13 cellular contexts compared by ENCODE assay signal in genomic region chr9:128025756-128026155, GRCh38. TPM values are rescaled to one million over a fixed set of nuclear protein-coding genes. Genes with fewer than 3 reads are reported as not detected.
A peak's percentile ranks its signal among the peaks of the same experiment; 100 is the strongest.
DNase-seq lines count a peak whose midpoint lies in the region; ATAC-seq and TF ChIP-seq lines count a peak whose summit lies in the region.
"Had no signal": no experiment of that assay in that cellular context is flagged by ENCODE, and none has a peak within 500 bp of the region (broad histone marks: within the 10 kb centered on the region; RNA-seq: fewer than 3 reads in every experiment).

No MANE protein-coding gene starts in this region.

- H3K27me3 ChIP-seq in endodermal cell (ENCODE audit: control insufficient read depth, insufficient read depth, low read length, poor library complexity, severe bottlenecking), result no peaks in the 10 kb centered on the region
- H3K27me3 ChIP-seq: esophagus squamous epithelium had no signal

- no peaks in the 10 kb centered on the region for H3K9me3 ChIP-seq in T-helper 17 cell (ENCODE audit: control insufficient read depth, low read length, poor library complexity, severe bottlenecking)
- H3K9me3 ChIP-seq in endodermal cell (ENCODE audit: control insufficient read depth, low read length), result no peaks in the 10 kb centered on the region
- H3K9me3 ChIP-seq: esophagus squamous epithelium had no signal

- H3K4me1 Mint-ChIP-seq in T-helper 17 cell, result peaks cover 62% of the 10 kb centered on the region
- peaks cover 96% of the 10 kb centered on the region for H3K4me1 Mint-ChIP-seq in stimulated activated naive CD8-positive, alpha-beta T cell treated with anti-CD3 and anti-CD28 coated beads, Interleukin-15, amount 100 ng/mL, for 72 hours
- H3K4me1 Mint-ChIP-seq in endodermal cell, result no peaks in the 10 kb centered on the region
- peaks cover 12% of the 10 kb centered on the region for H3K4me1 Mint-ChIP-seq in mesothelial cell of epicardium

- H3K4me3 ChIP-seq in endodermal cell (ENCODE audit: low read length), result no peak overlapping the region
- H3K4me3 ChIP-seq: esophagus squamous epithelium had no signal

- H3K27ac ChIP-seq in endodermal cell (ENCODE audit: low read depth, low read length), result no peak overlapping the region

- no peaks in the 10 kb centered on the region for H3K9me3 Mint-ChIP-seq in stimulated activated naive CD8-positive, alpha-beta T cell treated with anti-CD3 and anti-CD28 coated beads, Interleukin-15, amount 100 ng/mL, for 72 hours
- H3K9me3 Mint-ChIP-seq in endodermal cell (no peaks in the 10 kb centered on the region), mesothelial cell of epicardium (no peaks in the 10 kb centered on the region)

- TF ChIP-seq CTCF in endodermal cell (conservative IDR thresholded peaks at IDR 0.05) (no peak), mesothelial cell of epicardium (IDR thresholded peaks at IDR 0.05; ENCODE audit: unreplicated experiment) (no peak)

- WGBS in endodermal cell (ENCODE audit: insufficient coverage in 1 of 2, insufficient read length in 1 of 2), 2 experiments, result 83 to 100% methylated on average over 1 to 5 of the region's 5 CpGs

- H3K27me3 Mint-ChIP-seq in T-helper 17 cell (no peaks in the 10 kb centered on the region), endodermal cell (ENCODE audit: insufficient read depth) (no peaks in the 10 kb centered on the region), mesothelial cell of epicardium (ENCODE audit: low read depth) (no peaks in the 10 kb centered on the region)
- H3K27me3 Mint-ChIP-seq in stimulated activated naive CD8-positive, alpha-beta T cell treated with anti-CD3 and anti-CD28 coated beads, Interleukin-15, amount 100 ng/mL, for 72 hours, result no peaks in the 10 kb centered on the region

- H3K4me1 ChIP-seq in endodermal cell (ENCODE audit: control insufficient read depth, insufficient read depth, low read length), result no peaks in the 10 kb centered on the region

- peak overlapping the region; percentile 99 for H3K27ac Mint-ChIP-seq in T-helper 17 cell
- H3K27ac Mint-ChIP-seq in stimulated activated naive CD8-positive, alpha-beta T cell treated with anti-CD3 and anti-CD28 coated beads, Interleukin-15, amount 100 ng/mL, for 72 hours, result peak overlapping the region; percentile 98 to 99
- H3K27ac Mint-ChIP-seq in endodermal cell, result no peak overlapping the region
- no peak overlapping the region for H3K27ac Mint-ChIP-seq in mesothelial cell of epicardium

- H3K36me3 Mint-ChIP-seq in T-helper 17 cell (ENCODE audit: low read depth) (peaks cover under 1% of the 10 kb centered on the region), endodermal cell (ENCODE audit: low read depth) (no peaks in the 10 kb centered on the region), mesothelial cell of epicardium (no peaks in the 10 kb centered on the region)

- ATAC-seq in T-helper 17 cell, result peak; percentile 17
- no peak for ATAC-seq in stimulated activated naive CD8-positive, alpha-beta T cell treated with anti-CD3 and anti-CD28 coated beads, Interleukin-15, amount 100 ng/mL, for 72 hours

- no peaks in the 10 kb centered on the region for H3K36me3 ChIP-seq in endodermal cell (ENCODE audit: control insufficient read depth, insufficient read depth, low read length)
- H3K36me3 ChIP-seq: esophagus squamous epithelium had no signal

- H3K4me3 Mint-ChIP-seq in T-helper 17 cell (peak overlapping the region; percentile 85), endodermal cell (no peak overlapping the region), mesothelial cell of epicardium (no peak overlapping the region)
- H3K4me3 Mint-ChIP-seq in stimulated activated naive CD8-positive, alpha-beta T cell treated with anti-CD3 and anti-CD28 coated beads, Interleukin-15, amount 100 ng/mL, for 72 hours, result peak overlapping the region; percentile 79

- H3K9ac ChIP-seq in endodermal cell (ENCODE audit: extremely low read depth, low read length, poor library complexity, severe bottlenecking), result no peak overlapping the region

- peak; percentile 44 for DNase-seq in activated T-cell treated with anti-CD3 and anti-CD28 coated beads, Interleukin-2, amount 50 U/mL, for 1 hour
- no peak for DNase-seq in activated T-cell treated with anti-CD3 and anti-CD28 coated beads for 4 hours
- no peak for DNase-seq in T-helper 17 cell
- peak; percentile 7 for DNase-seq in effector CD4-positive, alpha-beta T cell
- no peak for DNase-seq in stimulated activated naive CD8-positive, alpha-beta T cell treated with anti-CD3 and anti-CD28 coated beads, Interleukin-15, amount 100 ng/mL, for 72 hours
- no peak for DNase-seq in endodermal cell
- no peak for DNase-seq in mesothelial cell of epicardium (ENCODE audit: low spot score in 2 of 2, unreplicated experiment in 2 of 2)
- no peak for DNase-seq in NAMALWA (ENCODE audit: low spot score)
- DNase-seq: amygdala, NCI-H187 treated with DMSO at 0.1 percent for 48 hours, NCI-H524, right cardiac atrium had no signal

RNA-seq across cellular contexts. Expression of gene NAIF1, which starts 41.4 kb away (rescaled TPM):
- total RNA-seq in T-helper 17 cell (10 to 100 TPM; 11.6 to 15.2 TPM), endodermal cell (1 to 10 TPM; 6.2 to 6.6 TPM), mesothelial cell of epicardium (8.5 to 9.2 TPM (median 8.9 TPM) in 3 replicates)
- 7.9 TPM for polyA plus RNA-seq in endodermal cell (2013, experiment 1 of 2)
- 7.3 TPM for polyA plus RNA-seq in endodermal cell (2013, experiment 2 of 2)

RNA-seq across cellular contexts. Expression of gene SLC25A25, which starts 42.3 kb away (rescaled TPM):
- total RNA-seq in T-helper 17 cell (10 to 100 TPM; 16.3 to 20.4 TPM), endodermal cell (10 to 100 TPM; 12.9 to 13.1 TPM), mesothelial cell of epicardium (24.2 to 26.4 TPM (median 26.2 TPM) in 3 replicates)
- 12.8 TPM for polyA plus RNA-seq in endodermal cell (2013, experiment 1 of 2)
- polyA plus RNA-seq in endodermal cell (2013, experiment 2 of 2), result 11.1 TPM

RNA-seq across cellular contexts. Expression of gene EEIG1, which starts 45.0 kb away (rescaled TPM):
- total RNA-seq in T-helper 17 cell (100 to 1,000 TPM; 254 to 268 TPM), endodermal cell (10 to 100 TPM; 56.7 to 60.8 TPM), mesothelial cell of epicardium (62.8 to 68.8 TPM (median 67.4 TPM) in 3 replicates)
- polyA plus RNA-seq in endodermal cell (2013, experiment 1 of 2), result 21.5 TPM
- 20.4 TPM for polyA plus RNA-seq in endodermal cell (2013, experiment 2 of 2)

Comparison
In these comparisons a context has a peak if more than half of its experiments do, and no peak if none do; other contexts are left out.
1. DNase-seq: peak in activated T-cell treated with anti-CD3 and anti-CD28 coated beads, Interleukin-2, amount 50 U/mL, for 1 hour (single experiment) and effector CD4-positive, alpha-beta T cell (single experiment); none in activated T-cell treated with anti-CD3 and anti-CD28 coated beads for 4 hours (single experiment), T-helper 17 cell (0 of 3), stimulated activated naive CD8-positive, alpha-beta T cell treated with anti-CD3 and anti-CD28 coated beads, Interleukin-15, amount 100 ng/mL, for 72 hours (0 of 2), endodermal cell (single experiment), mesothelial cell of epicardium (0 of 2) and NAMALWA (single experiment).
2. H3K27ac Mint-ChIP-seq: peak in T-helper 17 cell (single experiment) and stimulated activated naive CD8-positive, alpha-beta T cell treated with anti-CD3 and anti-CD28 coated beads, Interleukin-15, amount 100 ng/mL, for 72 hours (2 of 2); none in endodermal cell (single experiment) and mesothelial cell of epicardium (single experiment).
3. H3K4me3 Mint-ChIP-seq: peak in T-helper 17 cell (single experiment) and stimulated activated naive CD8-positive, alpha-beta T cell treated with anti-CD3 and anti-CD28 coated beads, Interleukin-15, amount 100 ng/mL, for 72 hours (2 of 2); none in endodermal cell (single experiment) and mesothelial cell of epicardium (single experiment).